Comparison of ENCODE assay signal across 9 cellular contexts in genomic region chr18:34787931-34788532, GRCh38.
DNase-seq lines count a peak whose midpoint lies in the region; ATAC-seq and TF ChIP-seq lines count a peak whose summit lies in the region.
"Had no signal": no experiment of that assay in that cellular context is flagged by ENCODE, and none has a peak within 500 bp of the region (broad histone marks: within the 10 kb centered on the region; RNA-seq: fewer than 3 reads in every experiment).

No MANE protein-coding gene starts in this region.

- ATAC-seq in GM19043 (IDR thresholded peaks at IDR 0.05; ENCODE audit: low read depth, unreplicated experiment) (peak; percentile 86), HG03280 (IDR thresholded peaks at IDR 0.05; ENCODE audit: unreplicated experiment) (peak; percentile 62)

- peaks cover 5% of the 10 kb centered on the region for H3K9me3 Mint-ChIP-seq in osteocyte (ENCODE audit: unreplicated experiment)

- peaks cover 13% of the 10 kb centered on the region for H3K4me1 Mint-ChIP-seq in osteocyte (ENCODE audit: unreplicated experiment)

- no peak overlapping the region for H3K27ac Mint-ChIP-seq in osteocyte (ENCODE audit: unreplicated experiment)

- TF ChIP-seq CTCF in foreskin fibroblast (IDR thresholded peaks at IDR 0.05; ENCODE audit: low read depth, low read length) = peak; percentile 41
- TF ChIP-seq CTCF in osteocyte (IDR thresholded peaks at IDR 0.05) = peak; percentile 74

- no peak overlapping the region for H3K4me3 Mint-ChIP-seq in osteocyte (ENCODE audit: unreplicated experiment)

- no peaks in the 10 kb centered on the region for H3K27me3 Mint-ChIP-seq in osteocyte (ENCODE audit: unreplicated experiment)

- H3K4me3 ChIP-seq in foreskin fibroblast (ENCODE audit: low read depth in 1 of 2, low read length in 2 of 2) = no peak overlapping the region
- H3K4me3 ChIP-seq: SJCRH30 had no signal

- DNase-seq in COR-L47 (lab: John Stamatoyannopoulos, UW) = peak; percentile 76
- peak; percentile 80 for DNase-seq in NCI-H2227 (lab: John Stamatoyannopoulos, UW; ENCODE audit: unreplicated experiment)
- DNase-seq in activated CD4-positive, alpha-beta T cell treated with anti-CD3 and anti-CD28 coated beads for 48 hours = peak; percentile 25
- peak; percentile 45 to 81 for DNase-seq in foreskin fibroblast
- DNase-seq in osteocyte (ENCODE audit: extremely low spot score, unreplicated experiment) = no peak
- DNase-seq in cortex of kidney (lab: John Stamatoyannopoulos, UW) = no peak

- H3K36me3 Mint-ChIP-seq in osteocyte (ENCODE audit: unreplicated experiment) = no peaks in the 10 kb centered on the region

Comparison
In these comparisons a context has a peak if more than half of its experiments do, and no peak if none do; other contexts are left out.
1. DNase-seq: peak in COR-L47 (single experiment), NCI-H2227 (single experiment), activated CD4-positive, alpha-beta T cell treated with anti-CD3 and anti-CD28 coated beads for 48 hours (single experiment) and foreskin fibroblast (2 of 2); none in osteocyte (single experiment) and cortex of kidney (single experiment).